ENCODE assay signal across 9 cellular contexts in the genomic region with DNA sequence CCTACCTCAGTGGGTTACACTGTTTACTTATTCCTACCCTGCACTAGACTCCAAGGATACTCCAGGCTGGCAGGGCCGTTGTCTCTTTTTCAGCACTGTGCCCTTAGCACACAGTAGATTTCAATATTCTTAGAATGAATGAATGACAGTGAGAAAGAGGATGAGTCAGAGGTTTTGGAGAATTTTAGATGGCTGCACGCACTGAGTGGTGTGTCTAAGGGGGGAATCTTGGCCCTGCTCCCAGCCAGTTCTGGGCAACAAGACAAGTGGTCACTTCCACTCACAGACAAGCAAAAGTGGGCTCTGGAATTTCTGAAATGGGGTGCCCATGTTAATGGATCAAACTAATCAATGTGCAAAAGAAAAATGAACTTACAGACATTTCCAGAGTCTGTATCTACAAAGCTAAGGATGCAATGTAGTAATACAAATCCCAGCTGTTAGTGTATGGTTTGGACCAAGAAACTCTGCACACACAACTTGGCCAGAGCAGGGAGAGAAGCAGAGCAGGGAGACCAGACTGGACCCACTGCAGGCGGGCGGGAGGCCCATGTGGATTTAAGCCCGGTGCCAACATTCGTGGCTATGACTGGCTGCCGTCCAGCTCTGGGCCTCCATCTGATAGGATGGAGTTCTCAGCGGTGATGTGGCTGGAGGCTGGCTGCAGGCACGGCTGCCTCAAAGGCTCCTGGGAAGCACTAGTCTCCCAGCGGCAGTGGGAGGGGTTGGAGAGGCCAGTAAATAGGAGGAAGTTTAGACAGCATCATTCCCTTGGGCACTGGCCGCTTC.
A peak's percentile ranks its signal among the peaks of the same experiment; 100 is the strongest.
DNase-seq lines count a peak whose midpoint lies in the region; ATAC-seq and TF ChIP-seq lines count a peak whose summit lies in the region.
"Had no signal": no experiment of that assay in that cellular context is flagged by ENCODE, and none has a peak within 500 bp of the region (broad histone marks: within the 10 kb centered on the region; RNA-seq: fewer than 3 reads in every experiment).

No MANE protein-coding gene starts in this region.

- intact Hi-C loops in posterior cingulate gyrus (cut with DNase I): no loop called here

- ATAC-seq in SK-N-SH treated with all-trans-retinoic acid at 6 μM for 48 hours (peak; percentile 98), HG03139 (IDR thresholded peaks at IDR 0.05; ENCODE audit: unreplicated experiment) (no peak), HG03159 (IDR thresholded peaks at IDR 0.05; ENCODE audit: unreplicated experiment) (no peak)

- peak; percentile 92 for DNase-seq in Daoy (ENCODE audit: low read depth)
- DNase-seq in fibroblast of the conjunctiva (ENCODE audit: low read depth): peak; percentile 83
- DNase-seq in posterior cingulate gyrus: peak in 8 of 10 donors; percentile 9 to 88 (median 23)
- DNase-seq in activated CD4-positive, alpha-beta T cell treated with anti-CD3 and anti-CD28 coated beads for 48 hours: no peak
- no peak for DNase-seq in HuH-7 (ENCODE audit: low spot score)
- DNase-seq: SW 1271 had no signal

TF ChIP-seq in SK-N-SH treated with all-trans-retinoic acid at 6 μM for 48 hours, 23 proteins besides CTCF, POLR2A, EP300 and RAD21:
- TF ChIP-seq, protein P1, sequence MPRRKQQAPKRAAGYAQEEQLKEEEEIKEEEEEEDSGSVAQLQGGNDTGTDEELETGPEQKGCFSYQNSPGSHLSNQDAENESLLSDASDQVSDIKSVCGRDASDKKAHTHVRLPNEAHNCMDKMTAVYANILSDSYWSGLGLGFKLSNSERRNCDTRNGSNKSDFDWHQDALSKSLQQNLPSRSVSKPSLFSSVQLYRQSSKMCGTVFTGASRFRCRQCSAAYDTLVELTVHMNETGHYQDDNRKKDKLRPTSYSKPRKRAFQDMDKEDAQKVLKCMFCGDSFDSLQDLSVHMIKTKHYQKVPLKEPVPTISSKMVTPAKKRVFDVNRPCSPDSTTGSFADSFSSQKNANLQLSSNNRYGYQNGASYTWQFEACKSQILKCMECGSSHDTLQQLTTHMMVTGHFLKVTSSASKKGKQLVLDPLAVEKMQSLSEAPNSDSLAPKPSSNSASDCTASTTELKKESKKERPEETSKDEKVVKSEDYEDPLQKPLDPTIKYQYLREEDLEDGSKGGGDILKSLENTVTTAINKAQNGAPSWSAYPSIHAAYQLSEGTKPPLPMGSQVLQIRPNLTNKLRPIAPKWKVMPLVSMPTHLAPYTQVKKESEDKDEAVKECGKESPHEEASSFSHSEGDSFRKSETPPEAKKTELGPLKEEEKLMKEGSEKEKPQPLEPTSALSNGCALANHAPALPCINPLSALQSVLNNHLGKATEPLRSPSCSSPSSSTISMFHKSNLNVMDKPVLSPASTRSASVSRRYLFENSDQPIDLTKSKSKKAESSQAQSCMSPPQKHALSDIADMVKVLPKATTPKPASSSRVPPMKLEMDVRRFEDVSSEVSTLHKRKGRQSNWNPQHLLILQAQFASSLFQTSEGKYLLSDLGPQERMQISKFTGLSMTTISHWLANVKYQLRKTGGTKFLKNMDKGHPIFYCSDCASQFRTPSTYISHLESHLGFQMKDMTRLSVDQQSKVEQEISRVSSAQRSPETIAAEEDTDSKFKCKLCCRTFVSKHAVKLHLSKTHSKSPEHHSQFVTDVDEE (CRISPR knock-in tag; IDR thresholded peaks at IDR 0.05): peak; percentile 54; the same call in 1 of the 2 replicates
- TF ChIP-seq ZFP3 (CRISPR knock-in tag; IDR thresholded peaks at IDR 0.05): peak; percentile 66; the same call in 1 of the 2 replicates
- TF ChIP-seq ISL1 (CRISPR knock-in tag; IDR thresholded peaks at IDR 0.05): peak; percentile 39
- peak; percentile 66; the same call in 1 of the 2 replicates for TF ChIP-seq SNAI2 (CRISPR knock-in tag; IDR thresholded peaks at IDR 0.05)
- no peak for TF ChIP-seq ZC3H10 (CRISPR knock-in tag; IDR thresholded peaks at IDR 0.05)

Comparison
In these comparisons a context has a peak if more than half of its experiments do, and no peak if none do; other contexts are left out.
1. DNase-seq: peak in Daoy (single experiment), fibroblast of the conjunctiva (single experiment) and posterior cingulate gyrus (8 of 10); none in activated CD4-positive, alpha-beta T cell treated with anti-CD3 and anti-CD28 coated beads for 48 hours (single experiment) and HuH-7 (single experiment).